1 cellular context compared by ENCODE assay signal in genomic region chr18:35580748-35581534, GRCh38.
TF ChIP-seq lines count a peak whose summit lies in the region.

No MANE protein-coding gene starts in this region.

TF ChIP-seq in K562, 482 proteins besides CTCF, POLR2A, EP300 and RAD21 (continued from another document and continues in another):
- no peak for TF ChIP-seq CHD7 (IDR thresholded peaks at IDR 0.05; ENCODE audit: low read depth, low read length)
- TF ChIP-seq BRD9 (IDR thresholded peaks at IDR 0.05; ENCODE audit: low read depth, partially characterized antibody), result no peak
- no peak for TF ChIP-seq FOXJ3 (CRISPR knock-in tag; IDR thresholded peaks at IDR 0.05)
- TF ChIP-seq ZNF354B (CRISPR knock-in tag; IDR thresholded peaks at IDR 0.05), result no peak
- TF ChIP-seq POLR2AphosphoS5 (IDR thresholded peaks at IDR 0.05; ENCODE audit: control insufficient read depth, insufficient read depth, low read depth, low read length), result no peak
- TF ChIP-seq ZNF121 (CRISPR knock-in tag; conservative IDR thresholded peaks at IDR 0.05), result no peak
- no peak for TF ChIP-seq RFX7 (CRISPR knock-in tag; IDR thresholded peaks at IDR 0.05)
- no peak for TF ChIP-seq CSDE1 (IDR thresholded peaks at IDR 0.05)
- TF ChIP-seq BRD4 (IDR thresholded peaks at IDR 0.05), result no peak
- no peak for TF ChIP-seq PREB (CRISPR knock-in tag; IDR thresholded peaks at IDR 0.05)
- no peak for TF ChIP-seq NFE2 (IDR thresholded peaks at IDR 0.05; ENCODE audit: low read depth)
- TF ChIP-seq NFATC3 (IDR thresholded peaks at IDR 0.05), result no peak
- TF ChIP-seq ZBTB33 (CRISPR knock-in tag; IDR thresholded peaks at IDR 0.05), result no peak
- TF ChIP-seq WHSC1 (IDR thresholded peaks at IDR 0.05; ENCODE audit: low read length), result no peak
- 0 out of 2 replicates have a peak, but pooled peaks have one; percentile 54 for TF ChIP-seq HNRNPL (IDR thresholded peaks at IDR 0.05; ENCODE audit: low read depth, low read length)
- no peak for TF ChIP-seq ZNF174 (CRISPR knock-in tag; IDR thresholded peaks at IDR 0.05)
- TF ChIP-seq BCLAF1 (IDR thresholded peaks at IDR 0.05; ENCODE audit: borderline replicate concordance in 1 of 2, control insufficient read depth in 1 of 2, low read depth in 2 of 2, low read length in 1 of 2), result no peak
- no peak for TF ChIP-seq NEUROD1 (IDR thresholded peaks at IDR 0.05; ENCODE audit: borderline replicate concordance, low read depth, low read length, partially characterized antibody)
- no peak for TF ChIP-seq ZBTB2 (IDR thresholded peaks at IDR 0.05)
- 0 out of 2 replicates have a peak, but pooled peaks have one; percentile 5 for TF ChIP-seq TCF3 (CRISPR knock-in tag; IDR thresholded peaks at IDR 0.05)
- TF ChIP-seq ERF (CRISPR knock-in tag; IDR thresholded peaks at IDR 0.05), result 0 out of 2 replicates have a peak, but pooled peaks have one; percentile 65
- TF ChIP-seq ZNF253 (CRISPR knock-in tag; conservative IDR thresholded peaks at IDR 0.05), result no peak
- no peak for TF ChIP-seq ZFP1 (CRISPR knock-in tag; IDR thresholded peaks at IDR 0.05)
- no peak for TF ChIP-seq FUS (optimal IDR thresholded peaks at IDR 0.05; ENCODE audit: low read depth, low read length)
- TF ChIP-seq HIVEP1 (CRISPR knock-in tag; IDR thresholded peaks at IDR 0.05), result no peak
- TF ChIP-seq RFX5 (IDR thresholded peaks at IDR 0.05; ENCODE audit: low read depth, low read length), result no peak
- TF ChIP-seq ZNF41 (CRISPR knock-in tag; conservative IDR thresholded peaks at IDR 0.05), result no peak
- TF ChIP-seq ZNF143 (CRISPR knock-in tag; IDR thresholded peaks at IDR 0.05), result no peak
- no peak for TF ChIP-seq FOSL1 (tag; conservative IDR thresholded peaks at IDR 0.05)
- peak; percentile 81 for TF ChIP-seq FIP1L1 (IDR thresholded peaks at IDR 0.05; ENCODE audit: low read depth, low read length, poor library complexity, severe bottlenecking)
- no peak for TF ChIP-seq POLR2H (tag; IDR thresholded peaks at IDR 0.05; ENCODE audit: low read depth)
- TF ChIP-seq MAFG (tag; conservative IDR thresholded peaks at IDR 0.05), result no peak
- no peak for TF ChIP-seq NR2F6 (CRISPR knock-in tag; IDR thresholded peaks at IDR 0.05)
- no peak for TF ChIP-seq SMARCA4 (IDR thresholded peaks at IDR 0.05)
- TF ChIP-seq SMAD4 (CRISPR knock-in tag; conservative IDR thresholded peaks at IDR 0.05), result peak; percentile 61
- TF ChIP-seq PHF21A (IDR thresholded peaks at IDR 0.05; ENCODE audit: borderline replicate concordance, low read depth), result no peak
- no peak for TF ChIP-seq TAL1 (IDR thresholded peaks at IDR 0.05)
- TF ChIP-seq NFXL1 (CRISPR knock-in tag; IDR thresholded peaks at IDR 0.05), result no peak
- peak; percentile 91 for TF ChIP-seq ZNF263 (CRISPR knock-in tag; IDR thresholded peaks at IDR 0.05; ENCODE audit: borderline replicate concordance)
- TF ChIP-seq PTRF (tag; IDR thresholded peaks at IDR 0.05), result no peak
- no peak for TF ChIP-seq PCBP2 (IDR thresholded peaks at IDR 0.05; ENCODE audit: low read depth, low read length, poor library complexity, severe bottlenecking)
- TF ChIP-seq NFRKB (IDR thresholded peaks at IDR 0.05; ENCODE audit: low read depth), result no peak
- TF ChIP-seq THAP12 (CRISPR knock-in tag; IDR thresholded peaks at IDR 0.05), result 0 out of 2 replicates have a peak, but pooled peaks have one; percentile 52
- no peak for TF ChIP-seq E2F4 (CRISPR knock-in tag; IDR thresholded peaks at IDR 0.05; ENCODE audit: low read depth)
- no peak for TF ChIP-seq JUNB (CRISPR knock-in tag; conservative IDR thresholded peaks at IDR 0.05)
- no peak for TF ChIP-seq SUPT5H (IDR thresholded peaks at IDR 0.05)
- TF ChIP-seq NFIC (IDR thresholded peaks at IDR 0.05), result no peak
